In the genomic region with DNA sequence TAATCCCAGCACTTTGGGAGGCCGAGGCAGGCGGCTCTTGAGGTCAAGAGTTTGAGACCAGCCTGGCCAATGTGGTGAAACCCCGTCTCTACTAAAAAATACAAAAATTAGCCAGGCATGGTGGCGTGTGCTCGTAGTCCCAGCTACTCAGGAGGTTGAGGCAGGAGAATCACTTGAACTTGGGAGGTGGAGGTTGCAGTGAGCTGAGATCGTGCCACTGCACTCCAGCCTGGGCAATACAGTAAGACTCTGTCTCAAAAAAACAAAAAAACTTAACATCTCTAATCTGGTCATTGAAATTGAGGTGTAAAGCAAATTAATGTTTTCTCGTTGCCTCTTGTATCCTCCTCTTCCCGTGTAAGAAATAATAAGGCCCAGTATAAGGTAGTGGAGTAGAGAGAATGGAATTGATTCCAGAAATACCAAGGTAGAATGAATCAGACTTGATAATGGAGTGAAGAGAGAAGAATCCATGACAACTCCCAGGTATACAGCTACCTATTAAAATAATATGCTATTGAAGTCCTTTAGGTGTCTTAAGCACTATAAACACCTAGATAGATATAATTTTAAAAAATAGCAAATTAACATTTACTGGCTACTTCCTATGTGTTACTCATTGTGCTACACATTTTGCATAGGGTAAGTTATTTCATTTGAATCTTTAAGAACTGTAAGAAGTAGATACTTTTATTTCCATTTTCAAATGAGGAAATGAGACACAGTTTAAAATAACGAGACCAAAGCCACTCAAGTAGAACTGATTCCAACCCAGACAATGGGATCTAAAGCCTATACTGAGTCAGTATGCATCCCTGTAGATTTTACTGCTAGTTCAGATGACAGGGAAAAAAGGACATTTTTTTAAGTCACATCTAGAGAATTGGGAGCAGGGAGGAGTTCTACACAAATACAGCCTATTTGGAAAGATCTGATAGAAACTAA, we compare ENCODE assay signal across 13 cellular contexts. TPM values are rescaled to one million over a fixed set of nuclear protein-coding genes. Genes with fewer than 3 reads are reported as not detected.
DNase-seq lines count a peak whose midpoint lies in the region; ATAC-seq, FAIRE-seq and TF ChIP-seq lines count a peak whose summit lies in the region.
"Had no signal": no experiment of that assay in that cellular context is flagged by ENCODE, and none has a peak within 500 bp of the region (broad histone marks: within the 10 kb centered on the region; RNA-seq: fewer than 3 reads in every experiment).

No MANE protein-coding gene starts in this region.

- no peak for FAIRE-seq in astrocyte (lab: Jason Lieb, UNC)

- H3K27me3 Mint-ChIP-seq in stimulated activated naive CD8-positive, alpha-beta T cell treated with anti-CD3 and anti-CD28 coated beads, Interleukin-15, Interleukin-2, amounts not matched to agents 100 ng/mL and 50 ng/mL, for 24 hours, result no peaks in the 10 kb centered on the region
- no peaks in the 10 kb centered on the region for H3K27me3 Mint-ChIP-seq in astrocyte (ENCODE audit: low read depth, unreplicated experiment)
- no peaks in the 10 kb centered on the region for H3K27me3 Mint-ChIP-seq in type B pancreatic cell

- H3K4me2 ChIP-seq in astrocyte (ENCODE audit: low read length), result no peak overlapping the region

- H3K4me1 Mint-ChIP-seq in stimulated activated naive CD8-positive, alpha-beta T cell treated with anti-CD3 and anti-CD28 coated beads, Interleukin-15, Interleukin-2, amounts not matched to agents 100 ng/mL and 50 ng/mL, for 24 hours (ENCODE audit: low read depth), result peaks cover 94% of the 10 kb centered on the region
- H3K4me1 Mint-ChIP-seq in astrocyte (ENCODE audit: low read depth, unreplicated experiment) (peaks cover 51% of the 10 kb centered on the region), type B pancreatic cell (ENCODE audit: unreplicated experiment) (peaks cover 26% of the 10 kb centered on the region)

- no peaks in the 10 kb centered on the region for H3K27me3 ChIP-seq in astrocyte (ENCODE audit: insufficient read depth, low read length)
- H3K27me3 ChIP-seq in esophagus muscularis mucosa, result no peaks in the 10 kb centered on the region
- H3K27me3 ChIP-seq: colonic mucosa, MG63, vagina had no signal

- no peak overlapping the region for H3K4me3 ChIP-seq in astrocyte (ENCODE audit: insufficient read depth, low read depth, low read length)
- H3K4me3 ChIP-seq in esophagus muscularis mucosa, result no peak overlapping the region
- H3K4me3 ChIP-seq: colonic mucosa, lung, MG63, vagina had no signal

- H2AFZ ChIP-seq in astrocyte (ENCODE audit: low read depth, low read length), result no peak overlapping the region

- no peak overlapping the region for H3K27ac ChIP-seq in astrocyte (ENCODE audit: low read depth, low read length)
- H3K27ac ChIP-seq in esophagus muscularis mucosa (replicated peaks in 1 of 4), result no peak overlapping the region
- H3K27ac ChIP-seq: colonic mucosa, vagina had no signal

- H3K4me1 ChIP-seq in astrocyte (ENCODE audit: insufficient read depth, low read length), result peaks cover 13% of the 10 kb centered on the region
- H3K4me1 ChIP-seq in esophagus muscularis mucosa, result peaks cover 60 to 90% (median 81%) of the 10 kb centered on the region in 4 donors
- H3K4me1 ChIP-seq: colonic mucosa had no signal

- DNase-seq in stimulated activated naive CD8-positive, alpha-beta T cell treated with anti-CD3 and anti-CD28 coated beads, Interleukin-15, Interleukin-2, amounts not matched to agents 100 U/mL and 50 U/mL, for 24 hours, result no peak
- DNase-seq in astrocyte (ENCODE audit: low read depth) (no peak), type B pancreatic cell (ENCODE audit: extremely low spot score, unreplicated experiment) (no peak), NCI-H1105 treated with DMSO at 0.1 percent for 48 hours (lab: John Stamatoyannopoulos, UW) (no peak), foreskin melanocyte (no peak), esophagus muscularis mucosa (ENCODE audit: extremely low spot score) (no peak)
- DNase-seq: AML-193, colonic mucosa, MG63 had no signal

- no peaks in the 10 kb centered on the region for H3K9me3 ChIP-seq in astrocyte (ENCODE audit: insufficient read depth, low read depth, low read length)
- H3K9me3 ChIP-seq in esophagus muscularis mucosa, result no peaks in the 10 kb centered on the region
- H3K9me3 ChIP-seq: colonic mucosa, MG63, vagina had no signal

- peaks cover 100% of the 10 kb centered on the region for H3K79me2 ChIP-seq in astrocyte (ENCODE audit: insufficient read depth, low read length)

- TF ChIP-seq CTCF in astrocyte (IDR thresholded peaks at IDR 0.05; ENCODE audit: insufficient read depth, low read depth, low read length) (no peak), type B pancreatic cell (conservative IDR thresholded peaks at IDR 0.05) (no peak), esophagus muscularis mucosa (IDR thresholded peaks at IDR 0.05) (no peak)

- intact Hi-C loops in esophagus muscularis mucosa (cut with DNase I), result no loop called here

- no peak for ATAC-seq in stimulated activated naive CD8-positive, alpha-beta T cell treated with anti-CD3 and anti-CD28 coated beads, Interleukin-15, Interleukin-2, amounts not matched to agents 100 U/mL and 50 U/mL, for 24 hours
- ATAC-seq in HG03354 (IDR thresholded peaks at IDR 0.05; ENCODE audit: poor library complexity, severe bottlenecking, unreplicated experiment), result peak; percentile 51

- TF ChIP-seq EP300 in esophagus muscularis mucosa (IDR thresholded peaks at IDR 0.05), result no peak

- H3K36me3 ChIP-seq in astrocyte (ENCODE audit: insufficient read depth, low read length) (peaks cover 8% of the 10 kb centered on the region), esophagus muscularis mucosa (no peaks in the 10 kb centered on the region)
- H3K36me3 ChIP-seq: colonic mucosa, MG63, vagina had no signal

- TF ChIP-seq POLR2A in esophagus muscularis mucosa (IDR thresholded peaks at IDR 0.05; ENCODE audit: low read depth), result no peak

- no peak overlapping the region for H3K4me3 Mint-ChIP-seq in stimulated activated naive CD8-positive, alpha-beta T cell treated with anti-CD3 and anti-CD28 coated beads, Interleukin-15, Interleukin-2, amounts not matched to agents 100 ng/mL and 50 ng/mL, for 24 hours
- H3K4me3 Mint-ChIP-seq in astrocyte (ENCODE audit: unreplicated experiment) (no peak overlapping the region), type B pancreatic cell (no peak overlapping the region)

- peaks cover 92% of the 10 kb centered on the region for H4K20me1 ChIP-seq in astrocyte (ENCODE audit: insufficient read depth, low read length)

- no peak overlapping the region for H3K9ac ChIP-seq in astrocyte (ENCODE audit: low read length)

- no peaks in the 10 kb centered on the region for H3K9me3 Mint-ChIP-seq in stimulated activated naive CD8-positive, alpha-beta T cell treated with anti-CD3 and anti-CD28 coated beads, Interleukin-15, Interleukin-2, amounts not matched to agents 100 ng/mL and 50 ng/mL, for 24 hours
- H3K9me3 Mint-ChIP-seq in astrocyte (ENCODE audit: unreplicated experiment), result no peaks in the 10 kb centered on the region
- H3K9me3 Mint-ChIP-seq in type B pancreatic cell, result no peaks in the 10 kb centered on the region

- 90% methylated on average over 9 of the region's 9 CpGs for WGBS in esophagus muscularis mucosa

- H3K36me3 Mint-ChIP-seq in stimulated activated naive CD8-positive, alpha-beta T cell treated with anti-CD3 and anti-CD28 coated beads, Interleukin-15, Interleukin-2, amounts not matched to agents 100 ng/mL and 50 ng/mL, for 24 hours (ENCODE audit: low read depth), result peaks cover 41% of the 10 kb centered on the region
- H3K36me3 Mint-ChIP-seq in astrocyte (ENCODE audit: low read depth, unreplicated experiment), result peaks cover 3% of the 10 kb centered on the region
- H3K36me3 Mint-ChIP-seq in type B pancreatic cell, result peaks cover 8% of the 10 kb centered on the region

- peak overlapping the region; percentile 73 for H3K27ac Mint-ChIP-seq in stimulated activated naive CD8-positive, alpha-beta T cell treated with anti-CD3 and anti-CD28 coated beads, Interleukin-15, Interleukin-2, amounts not matched to agents 100 ng/mL and 50 ng/mL, for 24 hours
- H3K27ac Mint-ChIP-seq in astrocyte (ENCODE audit: unreplicated experiment) (peak overlapping the region; percentile 50), type B pancreatic cell (peak overlapping the region; percentile 68)

RNA-seq across cellular contexts. Expression of a gene that starts 23.2 kb away (rescaled TPM):
- total RNA-seq in astrocyte (209 and 216 TPM in 2 replicates), type B pancreatic cell (ENCODE audit: low replicate concordance) (110 and 151 TPM in 2 replicates), esophagus muscularis mucosa (100 to 1,000 TPM; 114 to 181 (median 149) TPM)

RNA-seq across cellular contexts. Expression of a gene that starts 52.9 kb away (rescaled TPM):
- total RNA-seq in astrocyte (40.3 and 42.8 TPM in 2 replicates), type B pancreatic cell (ENCODE audit: low replicate concordance) (48.7 and 80.2 TPM in 2 replicates), esophagus muscularis mucosa (10 to 100 TPM; 21.6 to 26.1 (median 24.6) TPM)
